17 cellular contexts compared by ENCODE assay signal in genomic region chr20:25338112-25339023, GRCh38. TPM values are rescaled to one million over a fixed set of nuclear protein-coding genes. Genes with fewer than 3 reads are reported as not detected.
DNase-seq lines count a peak whose midpoint lies in the region; ATAC-seq and TF ChIP-seq lines count a peak whose summit lies in the region.
"Had no signal": no experiment of that assay in that cellular context is flagged by ENCODE, and none has a peak within 500 bp of the region (broad histone marks: within the 10 kb centered on the region; RNA-seq: fewer than 3 reads in every experiment).

No MANE protein-coding gene starts in this region.

- CTCF ChIA-PET in PC-9 (lab: Charles Lee), result no interaction called here

- no peak overlapping the region for H2BK5ac ChIP-seq in trophoblast cell (ENCODE audit: low read depth, low read length, poor library complexity)

- H3K4me2 ChIP-seq in DND-41 (ENCODE audit: insufficient read depth, low read length) (no peak overlapping the region), PC-9 (no peak overlapping the region), trophoblast cell (ENCODE audit: low read length) (no peak overlapping the region)

- POLR2A ChIA-PET in PC-9 (lab: Charles Lee; ENCODE audit: unreplicated experiment), result no interaction called here

- H3K27me3 Mint-ChIP-seq in glutamatergic neuron (ENCODE audit: unreplicated experiment), result no peaks in the 10 kb centered on the region
- H3K27me3 Mint-ChIP-seq: activated B cell treated with CpG ODN at 0.5 μM for 24 hours; activated T-helper 17 cell treated with anti-CD3 and anti-CD28 coated beads, Interleukin-2, amount 50 U/mL, for 72 hours had no signal

- no peak overlapping the region for H4K12ac ChIP-seq in trophoblast cell (ENCODE audit: low read depth, low read length)

- H4K91ac ChIP-seq in trophoblast cell (ENCODE audit: low read depth, low read length), result no peak overlapping the region

- peaks cover 3% of the 10 kb centered on the region for H3K9me3 Mint-ChIP-seq in glutamatergic neuron (ENCODE audit: unreplicated experiment)
- H3K9me3 Mint-ChIP-seq: activated T-helper 17 cell treated with anti-CD3 and anti-CD28 coated beads, Interleukin-2, amount 50 U/mL, for 72 hours had no signal

- peaks cover 6% of the 10 kb centered on the region; the same call in 1 of the 2 replicates for H3F3A ChIP-seq in PC-9 (ENCODE audit: insufficient read depth, low read depth)

- intact Hi-C loops in PC-9 (cut with micrococcal nuclease; ENCODE audit: unreplicated experiment), result no loop called here

- H3K23ac ChIP-seq in trophoblast cell (ENCODE audit: low read length), result no peak overlapping the region

- H3K36me3 Mint-ChIP-seq in glutamatergic neuron (ENCODE audit: unreplicated experiment), result no peaks in the 10 kb centered on the region

- H3K9ac ChIP-seq in DND-41 (ENCODE audit: low read depth, low read length) (no peak overlapping the region), trophoblast cell (ENCODE audit: low read length) (no peak overlapping the region)

- no peak overlapping the region for H3K4me3 ChIP-seq in DND-41 (ENCODE audit: low read depth in 1 of 2, low read length in 2 of 2)
- H3K4me3 ChIP-seq in PC-9, result no peak overlapping the region
- no peak overlapping the region for H3K4me3 ChIP-seq in trophoblast cell (ENCODE audit: low read depth, low read length)

- peaks cover 38% of the 10 kb centered on the region for H3K36me3 ChIP-seq in DND-41 (ENCODE audit: insufficient read depth, low read length)
- no peaks in the 10 kb centered on the region for H3K36me3 ChIP-seq in PC-9 (ENCODE audit: low read depth)
- H3K36me3 ChIP-seq in trophoblast cell (ENCODE audit: control insufficient read depth in 1 of 2, insufficient read depth in 2 of 2, low read length in 2 of 2), result peaks cover 7% of the 10 kb centered on the region in 2 experiments

- H3K27ac Mint-ChIP-seq in glutamatergic neuron (ENCODE audit: unreplicated experiment), result peak overlapping the region; percentile 41
- H3K27ac Mint-ChIP-seq: activated B cell treated with CpG ODN at 0.5 μM for 24 hours; activated T-helper 17 cell treated with anti-CD3 and anti-CD28 coated beads, Interleukin-2, amount 50 U/mL, for 72 hours had no signal

- H3K79me2 ChIP-seq in DND-41 (ENCODE audit: insufficient read depth, low read length) (peaks cover 77% of the 10 kb centered on the region), PC-9 (ENCODE audit: low read depth) (peaks cover 18% of the 10 kb centered on the region), trophoblast cell (ENCODE audit: control insufficient read depth, insufficient read depth, low read length, poor library complexity) (peaks cover 2% of the 10 kb centered on the region)

- TSS peak; percentile 21 for BruUV-seq in PC-9 (replicated peaks; lab: Mats Ljungman, UMichigan)

- no peaks in the 10 kb centered on the region for H3K79me1 ChIP-seq in trophoblast cell (ENCODE audit: low read length)

- no peak overlapping the region for H2AK5ac ChIP-seq in trophoblast cell (ENCODE audit: low read length)

- no peak overlapping the region for H3K14ac ChIP-seq in trophoblast cell (ENCODE audit: low read length)

- no CpG with 5 or more reads among the region's 11 CpGs for WGBS in trophoblast cell (ENCODE audit: extremely low coverage, insufficient coverage, insufficient read length)

- peak overlapping the region; percentile 85 for H3K18ac ChIP-seq in trophoblast cell (ENCODE audit: low read length)

- peak overlapping the region; percentile 50 for H3K4ac ChIP-seq in trophoblast cell (ENCODE audit: low read depth, low read length)

- peaks cover 42% of the 10 kb centered on the region for H4K20me1 ChIP-seq in DND-41 (ENCODE audit: insufficient read depth, low read length)
- H4K20me1 ChIP-seq in PC-9 (ENCODE audit: insufficient read depth), result no peaks in the 10 kb centered on the region

- H3K4me3 Mint-ChIP-seq in glutamatergic neuron (ENCODE audit: unreplicated experiment), result no peak overlapping the region
- H3K4me3 Mint-ChIP-seq: activated B cell treated with CpG ODN at 0.5 μM for 24 hours; activated T-helper 17 cell treated with anti-CD3 and anti-CD28 coated beads, Interleukin-2, amount 50 U/mL, for 72 hours had no signal

- H3K9me3 ChIP-seq in DND-41 (ENCODE audit: insufficient read depth, low read length, severe bottlenecking), result no peaks in the 10 kb centered on the region
- H3K9me3 ChIP-seq in PC-9 (ENCODE audit: insufficient read depth, low read depth), result no peaks in the 10 kb centered on the region
- no peaks in the 10 kb centered on the region for H3K9me3 ChIP-seq in trophoblast cell (ENCODE audit: insufficient read depth, low read depth, low read length)

- H2AFZ ChIP-seq in DND-41 (ENCODE audit: low read depth, low read length) (no peak overlapping the region), PC-9 (no peak overlapping the region), trophoblast cell (ENCODE audit: insufficient read depth, low read length, poor library complexity) (no peak overlapping the region)

- H2BK12ac ChIP-seq in trophoblast cell (ENCODE audit: low read length), result no peak overlapping the region

- H2BK120ac ChIP-seq in trophoblast cell (ENCODE audit: insufficient read depth, low read length, poor library complexity), result no peak overlapping the region

- no peaks in the 10 kb centered on the region for H3K9me2 ChIP-seq in PC-9 (ENCODE audit: insufficient read depth)

- H3K27me3 ChIP-seq in DND-41 (ENCODE audit: insufficient read depth, low read length, poor library complexity) (no peaks in the 10 kb centered on the region), PC-9 (ENCODE audit: insufficient read depth, low read depth) (no peaks in the 10 kb centered on the region), trophoblast cell (ENCODE audit: insufficient read depth, low read length) (no peaks in the 10 kb centered on the region)

- no peak overlapping the region for H3K27ac ChIP-seq in DND-41 (ENCODE audit: low read length)
- no peak overlapping the region for H3K27ac ChIP-seq in PC-9
- no peak overlapping the region for H3K27ac ChIP-seq in trophoblast cell (ENCODE audit: low read depth, low read length)

- DNase-seq in DND-41 (no peak), PC-9 (no peak), glutamatergic neuron (no peak), trophoblast cell (no peak), SW480 (ENCODE audit: low spot score) (no peak), DMS79 (lab: John Stamatoyannopoulos, UW) (no peak)
- DNase-seq: activated B cell treated with CpG ODN at 0.5 μM for 24 hours, AML-193, cerebellar nuclear complex, DMS 273 treated with DMSO at 0.1 percent for 48 hours, foreskin melanocyte, NCI-H2081 treated with DMSO at 0.1 percent for 48 hours, NCI-H748 treated with DMSO at 0.1 percent for 48 hours, T-helper 1 cell had no signal

- ATAC-seq in DND-41 (ENCODE audit: insufficient read depth, low read depth) (peak; percentile 33; the same call in 1 of the 3 replicates), HG03135 (IDR thresholded peaks at IDR 0.05; ENCODE audit: unreplicated experiment) (no peak), HG03039 (IDR thresholded peaks at IDR 0.05; ENCODE audit: unreplicated experiment) (no peak)
- ATAC-seq: activated T-helper 17 cell treated with anti-CD3 and anti-CD28 coated beads, Interleukin-2, amount 50 U/mL, for 72 hours had no signal

- H4K8ac ChIP-seq in trophoblast cell (ENCODE audit: low read depth, low read length), result no peak overlapping the region

- H3K4me1 ChIP-seq in DND-41 (ENCODE audit: insufficient read depth, low read length), result no peaks in the 10 kb centered on the region
- no peaks in the 10 kb centered on the region for H3K4me1 ChIP-seq in PC-9 (replicated peaks; ENCODE audit: insufficient read depth)
- peaks cover 19 to 22% of the 10 kb centered on the region in 2 experiments for H3K4me1 ChIP-seq in trophoblast cell (ENCODE audit: control insufficient read depth in 1 of 2, insufficient read depth in 2 of 2, low read length in 2 of 2)

- peaks cover 20% of the 10 kb centered on the region for H3K4me1 Mint-ChIP-seq in glutamatergic neuron (ENCODE audit: low read depth, unreplicated experiment)
- H3K4me1 Mint-ChIP-seq: activated B cell treated with CpG ODN at 0.5 μM for 24 hours; activated T-helper 17 cell treated with anti-CD3 and anti-CD28 coated beads, Interleukin-2, amount 50 U/mL, for 72 hours had no signal

- TF ChIP-seq CTCF in DND-41 (IDR thresholded peaks at IDR 0.05; ENCODE audit: borderline replicate concordance, extremely low read depth, low read length, poor library complexity, severe bottlenecking) (no peak), PC-9 (conservative IDR thresholded peaks at IDR 0.05) (no peak), glutamatergic neuron (IDR thresholded peaks at IDR 0.05; ENCODE audit: partially characterized antibody, unreplicated experiment) (no peak)

RNA-seq across cellular contexts. Expression of gene ABHD12, which starts 52.3 kb away (rescaled TPM):
- total RNA-seq in PC-9 (2021) (60.1 and 72.6 TPM in 2 replicates), glutamatergic neuron (ENCODE audit: unreplicated experiment) (101 TPM)
- polyA plus RNA-seq in trophoblast cell (2013), result 66.8 and 67.8 TPM in 2 replicates
